Comparison of ENCODE assay signal across 1 cellular context in genomic region chr14:104792945-104793702, GRCh38.
TF ChIP-seq lines count a peak whose summit lies in the region.

No MANE protein-coding gene starts in this region.

TF ChIP-seq in H1, 55 proteins besides CTCF, POLR2A, EP300 and RAD21:
- TF ChIP-seq SAP30 (IDR thresholded peaks at IDR 0.05; ENCODE audit: insufficient read depth, insufficient replicate concordance, low read length) (no peak), TBP (IDR thresholded peaks at IDR 0.05; ENCODE audit: low read depth, low read length) (no peak), RFX5 (IDR thresholded peaks at IDR 0.05; ENCODE audit: borderline replicate concordance, low read depth, low read length) (no peak)
